ENCODE assay signal across 11 cellular contexts in genomic region chr7:139738101-139738489, GRCh38. TPM values are rescaled to one million over a fixed set of nuclear protein-coding genes. Genes with fewer than 3 reads are reported as not detected.
A peak's percentile ranks its signal among the peaks of the same experiment; 100 is the strongest.
DNase-seq lines count a peak whose midpoint lies in the region; ATAC-seq and TF ChIP-seq lines count a peak whose summit lies in the region.
"Had no signal": no experiment of that assay in that cellular context is flagged by ENCODE, and none has a peak within 500 bp of the region (broad histone marks: within the 10 kb centered on the region; RNA-seq: fewer than 3 reads in every experiment).

No MANE protein-coding gene starts in this region.

- intact Hi-C loops in right lobe of liver (cut with DNase I) = no loop called here
- intact Hi-C loops in posterior vena cava (cut with DNase I) = no loop called here

- H3K4me1 Mint-ChIP-seq in chondrocyte (ENCODE audit: low read depth) = peaks cover 96% of the 10 kb centered on the region

- no peak for TF ChIP-seq POLR2A in right lobe of liver (IDR thresholded peaks at IDR 0.05)

- TF ChIP-seq CTCF in chondrocyte (IDR thresholded peaks at IDR 0.05) = no peak
- no peak for TF ChIP-seq CTCF in right lobe of liver (IDR thresholded peaks at IDR 0.05)

- H3K36me3 ChIP-seq in right lobe of liver (no peaks in the 10 kb centered on the region), thymus (ENCODE audit: control insufficient read depth, insufficient read depth) (peaks cover 3% of the 10 kb centered on the region)

- peak; percentile 42 for DNase-seq in activated CD8-positive, alpha-beta memory T cell treated with anti-CD3 and anti-CD28 coated beads for 24 hours
- no peak for DNase-seq in activated CD8-positive, alpha-beta memory T cell treated with anti-CD3 and anti-CD28 coated beads, Interleukin-2, amount 50 U/mL, for 48 hours
- no peak for DNase-seq in chondrocyte (ENCODE audit: low spot score)
- no peak for DNase-seq in right lobe of liver
- no peak for DNase-seq in NCI-H146 treated with DMSO at 0.1 percent for 48 hours (lab: John Stamatoyannopoulos, UW; ENCODE audit: unreplicated experiment)
- no peak for DNase-seq in SW480 (ENCODE audit: low spot score)
- DNase-seq in posterior vena cava (ENCODE audit: low spot score) = no peak
- DNase-seq: islet precursor cell, NCI-H1048 had no signal

- peak overlapping the region; percentile 95 for H3K27ac Mint-ChIP-seq in chondrocyte (ENCODE audit: unreplicated experiment)

- H3K27ac ChIP-seq in right lobe of liver (peak overlapping the region; percentile 22 to 78 (median 57)), thymus (ENCODE audit: low read depth) (peak overlapping the region; percentile 87)

- H3K4me1 ChIP-seq in right lobe of liver (peaks cover 0 to 85% (median 21%) of the 10 kb centered on the region in 4 donors), thymus (ENCODE audit: control insufficient read depth, insufficient read depth, low read length) (peaks cover 50% of the 10 kb centered on the region)

- H3K4me3 Mint-ChIP-seq in chondrocyte (ENCODE audit: unreplicated experiment) = no peak overlapping the region
- H3K4me3 Mint-ChIP-seq: brain had no signal

- ATAC-seq in right lobe of liver = peak; percentile 11 to 39 (median 26)

- H3K27me3 ChIP-seq in right lobe of liver (no peaks in the 10 kb centered on the region), thymus (ENCODE audit: control insufficient read depth, insufficient read depth) (no peaks in the 10 kb centered on the region)

- 20% methylated on average over 5 of the region's 6 CpGs for WGBS in right lobe of liver (ENCODE audit: insufficient coverage, low coverage, low lambda C conversion rate, missing lambda C conversion rate)
- 89% methylated on average over 6 of the region's 6 CpGs for WGBS in thymus

- peaks cover 3% of the 10 kb centered on the region for H3K36me3 Mint-ChIP-seq in chondrocyte (ENCODE audit: low read depth)

- H3K9me3 ChIP-seq in right lobe of liver (no peaks in the 10 kb centered on the region), thymus (ENCODE audit: control insufficient read depth) (no peaks in the 10 kb centered on the region)

- H3K4me3 ChIP-seq in right lobe of liver (no peak overlapping the region), thymus (ENCODE audit: low read length) (no peak overlapping the region)

- H3K9me3 Mint-ChIP-seq in chondrocyte (ENCODE audit: low read depth) = no peaks in the 10 kb centered on the region

- H3K27me3 Mint-ChIP-seq in chondrocyte (ENCODE audit: low read depth) = no peaks in the 10 kb centered on the region
- H3K27me3 Mint-ChIP-seq: brain had no signal

RNA-seq across cellular contexts. Expression of gene HIPK2, which starts 39.7 kb away (rescaled TPM):
- total RNA-seq in chondrocyte = 71.2 to 75.6 TPM (median 72.3 TPM) in 3 replicates
- total RNA-seq in right lobe of liver = 10 to 100 TPM; 48.5 to 68.0 (median 59.6) TPM
- 5.8 TPM for polyA plus RNA-seq in thymus
- 10 to 100 TPM; 46.5 to 67.6 TPM for total RNA-seq in posterior vena cava
